1 cellular context compared by ENCODE assay signal in the genomic region with DNA sequence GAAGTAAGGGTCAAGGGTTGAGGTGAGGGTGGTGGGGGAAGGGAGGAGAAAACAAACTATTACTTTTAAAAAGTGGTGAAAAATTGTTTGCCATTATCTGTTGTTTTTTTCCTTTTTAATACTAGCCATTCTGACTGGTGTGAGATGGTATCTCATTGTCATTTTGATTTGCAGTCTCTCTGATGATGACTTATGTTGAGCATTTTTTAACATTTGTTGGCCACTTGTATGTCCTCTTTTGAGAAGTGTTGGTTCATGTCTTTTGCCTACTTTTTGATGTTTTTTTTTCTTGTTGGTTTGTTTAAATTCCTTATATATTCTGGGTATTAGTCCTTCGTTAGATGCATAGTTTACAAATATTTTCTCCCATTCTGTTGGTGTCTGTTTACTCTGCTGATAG.
TF ChIP-seq lines count a peak whose summit lies in the region.

No MANE protein-coding gene starts in this region.

TF ChIP-seq in HCT116, 20 proteins besides CTCF, POLR2A, EP300 and RAD21 (continued from another document):
- TF ChIP-seq EZH2 (IDR thresholded peaks at IDR 0.05) (no peak), ZFX (IDR thresholded peaks at IDR 0.05) (no peak)
